Comparison of ENCODE assay signal across 10 cellular contexts in the genomic region with DNA sequence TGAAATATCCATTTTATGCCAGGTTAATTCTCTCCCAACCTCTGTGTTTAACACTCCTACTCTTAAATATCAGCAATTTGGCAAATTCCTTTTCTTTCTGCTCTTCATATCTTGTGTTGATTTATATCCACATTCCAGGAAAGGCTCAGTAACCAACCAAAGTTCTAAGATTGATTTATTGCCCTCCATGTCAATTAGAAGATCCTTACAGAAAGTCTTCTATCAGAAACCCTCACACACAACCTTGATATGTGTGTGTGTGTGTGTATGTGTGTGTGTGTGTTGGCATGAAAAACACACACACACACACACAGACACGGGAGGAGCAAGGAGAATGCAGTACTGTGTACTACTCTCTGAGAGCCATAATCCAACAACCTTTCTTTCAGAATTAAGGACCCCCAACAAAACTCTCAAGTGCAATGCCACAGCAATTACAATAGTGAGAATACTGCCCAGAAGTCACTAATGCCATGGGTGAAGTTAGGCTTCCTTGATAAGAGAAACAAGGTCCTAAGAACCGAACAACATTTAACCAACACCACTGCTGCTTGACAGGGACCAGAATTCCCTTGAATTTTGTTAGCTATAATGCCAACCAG. TPM values are rescaled to one million over a fixed set of nuclear protein-coding genes. Genes with fewer than 3 reads are reported as not detected.
DNase-seq lines count a peak whose midpoint lies in the region; TF ChIP-seq lines count a peak whose summit lies in the region.
"Had no signal": no experiment of that assay in that cellular context is flagged by ENCODE, and none has a peak within 500 bp of the region (broad histone marks: within the 10 kb centered on the region; RNA-seq: fewer than 3 reads in every experiment).

No MANE protein-coding gene starts in this region.

- H3K36me3 Mint-ChIP-seq in activated CD4-positive, alpha-beta memory T cell treated with anti-CD3 and anti-CD28 coated beads, Interleukin-2, amount 10 ng/mL, durations not matched to agents 7 days and 5 days (ENCODE audit: low read depth), result no peaks in the 10 kb centered on the region

- H3K27me3 Mint-ChIP-seq in activated CD4-positive, alpha-beta memory T cell treated with anti-CD3 and anti-CD28 coated beads, Interleukin-2, amount 10 ng/mL, durations not matched to agents 7 days and 5 days, result peaks cover 3% of the 10 kb centered on the region

- no peaks in the 10 kb centered on the region for H3K9me3 ChIP-seq in duodenal mucosa (ENCODE audit: control insufficient read depth in 1 of 2, low read length in 2 of 2)
- H3K9me3 ChIP-seq in tibial nerve, result no peaks in the 10 kb centered on the region

- no peak for TF ChIP-seq CTCF in tibial nerve (IDR thresholded peaks at IDR 0.05)

- peak overlapping the region; percentile 19 to 34 for H3K4me3 ChIP-seq in duodenal mucosa (ENCODE audit: low read depth in 1 of 2, low read length in 2 of 2)
- H3K4me3 ChIP-seq in mesendoderm (ENCODE audit: low read length), result peak overlapping the region; percentile 70
- H3K4me3 ChIP-seq in tibial nerve, result peak overlapping the region; percentile 38 to 56 (median 48)

- H3K9ac ChIP-seq in duodenal mucosa (ENCODE audit: low read depth in 1 of 2, low read length in 2 of 2) (no peak overlapping the region), mesendoderm (ENCODE audit: low read length) (peak overlapping the region; percentile 75)

- H2BK15ac ChIP-seq in mesendoderm (replicated peaks; ENCODE audit: low read depth), result no peak overlapping the region

- H3K27ac ChIP-seq in duodenal mucosa (ENCODE audit: low read depth, low read length) (no peak overlapping the region), mesendoderm (ENCODE audit: low read depth, low read length) (no peak overlapping the region), tibial nerve (peak overlapping the region in 3 of 4 donors; percentile 43 to 89 (median 79))

- H3K4me1 ChIP-seq in duodenal mucosa (ENCODE audit: control insufficient read depth in 1 of 2, insufficient read depth in 2 of 2, low read length in 2 of 2) (no peaks in the 10 kb centered on the region), mesendoderm (ENCODE audit: control insufficient read depth, low read depth, low read length) (peaks cover 3% of the 10 kb centered on the region), tibial nerve (peaks cover 0 to 26% (median 0%) of the 10 kb centered on the region in 4 donors)

- H3K36me3 ChIP-seq in duodenal mucosa (ENCODE audit: control insufficient read depth in 1 of 2, insufficient read depth in 2 of 2, low read length in 2 of 2) (no peaks in the 10 kb centered on the region), mesendoderm (ENCODE audit: control insufficient read depth, insufficient read depth, low read length) (no peaks in the 10 kb centered on the region), tibial nerve (no peaks in the 10 kb centered on the region)

- peak; percentile 16 for DNase-seq in NCI-H2227 (lab: John Stamatoyannopoulos, UW; ENCODE audit: unreplicated experiment)
- no peak for DNase-seq in NCI-H2227 treated with DMSO at 0.1 percent for 48 hours (lab: John Stamatoyannopoulos, UW)
- no peak for DNase-seq in mesendoderm
- DNase-seq in tibial nerve (ENCODE audit: low spot score in 2 of 2), result no peak
- no peak for DNase-seq in mucosa of gallbladder (ENCODE audit: low spot score)
- DNase-seq in activated CD4-positive, alpha-beta memory T cell treated with anti-CD3 and anti-CD28 coated beads, Interleukin-2, amount 10 ng/mL, durations not matched to agents 7 days and 5 days, result no peak
- no peak for DNase-seq in SIG-M5 treated with dmso at 0.1 percent for 504 hours (lab: John Stamatoyannopoulos, UW; ENCODE audit: unreplicated experiment)
- DNase-seq: GF-D8, NCI-H187 had no signal

- H3K4me1 Mint-ChIP-seq in activated CD4-positive, alpha-beta memory T cell treated with anti-CD3 and anti-CD28 coated beads, Interleukin-2, amount 10 ng/mL, durations not matched to agents 7 days and 5 days, result no peaks in the 10 kb centered on the region

- H3K79me2 ChIP-seq in mesendoderm (ENCODE audit: control insufficient read depth, insufficient read depth, low read length), result no peaks in the 10 kb centered on the region

- H2AK5ac ChIP-seq in mesendoderm (ENCODE audit: low read length), result no peak overlapping the region

- no peak overlapping the region for H3K4ac ChIP-seq in mesendoderm (ENCODE audit: low read depth, low read length)

- POLR2A ChIA-PET in activated CD4-positive, alpha-beta memory T cell treated with anti-CD3 and anti-CD28 coated beads, Interleukin-2, amount 10 ng/mL, durations not matched to agents 7 days and 5 days (lab: Charles Lee), result no interaction called here

- H2BK5ac ChIP-seq in mesendoderm (ENCODE audit: low read length), result no peak overlapping the region

- H3K4me2 ChIP-seq in mesendoderm (ENCODE audit: low read length), result peak overlapping the region; percentile 98

- CTCF ChIA-PET in activated CD4-positive, alpha-beta memory T cell treated with anti-CD3 and anti-CD28 coated beads, Interleukin-2, amount 10 ng/mL, durations not matched to agents 7 days and 5 days (lab: Charles Lee), result no interaction called here

- no peak overlapping the region for H3K27ac Mint-ChIP-seq in activated CD4-positive, alpha-beta memory T cell treated with anti-CD3 and anti-CD28 coated beads, Interleukin-2, amount 10 ng/mL, durations not matched to agents 7 days and 5 days

- H3K27me3 ChIP-seq in duodenal mucosa (ENCODE audit: control insufficient read depth in 1 of 2, insufficient read depth in 2 of 2, low read length in 2 of 2) (peaks cover 0 to 5% of the 10 kb centered on the region in 2 donors), mesendoderm (ENCODE audit: insufficient read depth, low read length, poor library complexity) (no peaks in the 10 kb centered on the region), tibial nerve (no peaks in the 10 kb centered on the region)

- H3K23ac ChIP-seq in mesendoderm (ENCODE audit: low read length), result no peak overlapping the region

- H4K5ac ChIP-seq in mesendoderm (ENCODE audit: low read length), result no peak overlapping the region

- no peak overlapping the region for H3K4me3 Mint-ChIP-seq in activated CD4-positive, alpha-beta memory T cell treated with anti-CD3 and anti-CD28 coated beads, Interleukin-2, amount 10 ng/mL, durations not matched to agents 7 days and 5 days

- no peak for TF ChIP-seq POLR2A in tibial nerve (IDR thresholded peaks at IDR 0.05)

- WGBS in mesendoderm (ENCODE audit: extremely low coverage, insufficient coverage, low lambda C conversion rate), result no CpG with 5 or more reads among the region's 2 CpGs
- 0% methylated on average over 2 of the region's 2 CpGs for WGBS in tibial nerve, 2 donors

- peak overlapping the region; percentile 81 for H3K56ac ChIP-seq in mesendoderm (ENCODE audit: low read length)

- H4K8ac ChIP-seq in mesendoderm (ENCODE audit: low read depth, low read length), result no peak overlapping the region

- TF ChIP-seq EP300 in tibial nerve (IDR thresholded peaks at IDR 0.05), result no peak

- H3K9me3 Mint-ChIP-seq in activated CD4-positive, alpha-beta memory T cell treated with anti-CD3 and anti-CD28 coated beads, Interleukin-2, amount 10 ng/mL, durations not matched to agents 7 days and 5 days, result no peaks in the 10 kb centered on the region

- H3K79me1 ChIP-seq in mesendoderm (ENCODE audit: low read length), result no peaks in the 10 kb centered on the region

- H2BK120ac ChIP-seq in mesendoderm (ENCODE audit: low read depth, low read length), result no peak overlapping the region

- H3K18ac ChIP-seq in mesendoderm (ENCODE audit: low read length), result no peak overlapping the region

RNA-seq across cellular contexts. Expression of a gene that starts 1.1 kb away (rescaled TPM):
- 0.56 TPM for polyA plus RNA-seq in mesendoderm (2013, experiment 1 of 2)
- 0.91 TPM for polyA plus RNA-seq in mesendoderm (2013, experiment 2 of 2)
- total RNA-seq in tibial nerve, result 1 to 10 TPM; 3.6 to 6.1 (median 4.2) TPM
- 11.4 TPM for total RNA-seq in mucosa of gallbladder
- not detected for total RNA-seq in activated CD4-positive, alpha-beta memory T cell treated with anti-CD3 and anti-CD28 coated beads, Interleukin-2, amount 10 ng/mL, durations not matched to agents 7 days and 5 days

Comparison
In these comparisons a context has a peak if more than half of its experiments do, and no peak if none do; other contexts are left out.
1. H3K27ac ChIP-seq: peak in tibial nerve (3 of 4); none in duodenal mucosa (single experiment) and mesendoderm (single experiment).
2. RNA of a gene that starts 1.1 kb away (total RNA-seq): 11.4 TPM in mucosa of gallbladder (single experiment) and 3.6 to 6.1 TPM in tibial nerve; not detected in activated CD4-positive, alpha-beta memory T cell treated with anti-CD3 and anti-CD28 coated beads, Interleukin-2, amount 10 ng/mL, durations not matched to agents 7 days and 5 days; every median in the first group is over 4 times any median in the second.
3. Peak in every context shown above with its lines, with median percentiles within 50 percentile points of each other: H3K4me3 ChIP-seq.